2 cellular contexts compared by ENCODE assay signal in genomic region chr11:20050551-20051333, GRCh38.
TF ChIP-seq lines count a peak whose summit lies in the region.

No MANE protein-coding gene starts in this region.

TF ChIP-seq in GM23338, 12 proteins besides CTCF, POLR2A, EP300 and RAD21 (continued from another document):
- TF ChIP-seq ZNF462 (CRISPR knock-in tag; IDR thresholded peaks at IDR 0.05) = no peak
- no peak for TF ChIP-seq EZH2 (IDR thresholded peaks at IDR 0.05; ENCODE audit: low read depth, unreplicated experiment)
- TF ChIP-seq EZH2phosphoT487 (IDR thresholded peaks at IDR 0.05; ENCODE audit: unreplicated experiment) = no peak
- TF ChIP-seq ZNF331 (CRISPR knock-in tag; IDR thresholded peaks at IDR 0.05; ENCODE audit: low read depth) = no peak
- no peak for TF ChIP-seq REST (IDR thresholded peaks at IDR 0.05; ENCODE audit: unreplicated experiment)
- no peak for TF ChIP-seq STAT1 (IDR thresholded peaks at IDR 0.05; ENCODE audit: unreplicated experiment)
- no peak for TF ChIP-seq ZNF114 (CRISPR knock-in tag; IDR thresholded peaks at IDR 0.05)

TF ChIP-seq in SK-N-SH, 30 proteins besides CTCF, POLR2A, EP300 and RAD21 (continued from another document):
- no peak for TF ChIP-seq SMC3 (IDR thresholded peaks at IDR 0.05; ENCODE audit: low read depth, low read length)
- TF ChIP-seq RFX5 (IDR thresholded peaks at IDR 0.05; ENCODE audit: low read length) = no peak
- TF ChIP-seq FOXM1 (IDR thresholded peaks at IDR 0.05; ENCODE audit: low read depth) = no peak
- TF ChIP-seq USF1 (IDR thresholded peaks at IDR 0.05; ENCODE audit: borderline replicate concordance, low read depth) = no peak
- no peak for TF ChIP-seq MAX (IDR thresholded peaks at IDR 0.05; ENCODE audit: low read depth)
TF ChIP-seq in SK-N-SH: peak in this region for 0.
